In genomic region chr5:73917433-73917832, GRCh38 we compare ENCODE assay signal across 13 cellular contexts.
DNase-seq lines count a peak whose midpoint lies in the region; ATAC-seq and TF ChIP-seq lines count a peak whose summit lies in the region.
"Had no signal": no experiment of that assay in that cellular context is flagged by ENCODE, and none has a peak within 500 bp of the region (broad histone marks: within the 10 kb centered on the region; RNA-seq: fewer than 3 reads in every experiment).

No MANE protein-coding gene starts in this region.

- H4K20me1 ChIP-seq in osteoblast (ENCODE audit: insufficient read depth, low read length) (no peaks in the 10 kb centered on the region), smooth muscle cell (ENCODE audit: low read depth) (no peaks in the 10 kb centered on the region)

- H3K27ac Mint-ChIP-seq in stimulated activated naive B cell treated with anti-CD40 and anti-IgM and Interleukin-4, amounts not matched to agents 10 μg/mL and 1 μg/mL and 100 μg/mL, for 72 hours, result no peak overlapping the region
- H3K27ac Mint-ChIP-seq: B cell, endodermal cell had no signal

- H3K9ac ChIP-seq in smooth muscle cell (ENCODE audit: low read depth), result no peak overlapping the region

- peaks cover 0 to 5% of the 10 kb centered on the region in 2 donors for H3K27me3 Mint-ChIP-seq in stimulated activated naive B cell treated with anti-CD40 and anti-IgM and Interleukin-4, amounts not matched to agents 10 μg/mL and 1 μg/mL and 100 μg/mL, for 72 hours

- no peak overlapping the region for H3K4me3 Mint-ChIP-seq in stimulated activated naive B cell treated with anti-CD40 and anti-IgM and Interleukin-4, amounts not matched to agents 10 μg/mL and 1 μg/mL and 100 μg/mL, for 72 hours
- H3K4me3 Mint-ChIP-seq: B cell, endodermal cell had no signal

- H3K79me2 ChIP-seq in osteoblast (ENCODE audit: insufficient read depth, low read length) (no peaks in the 10 kb centered on the region), smooth muscle cell (ENCODE audit: low read depth) (no peaks in the 10 kb centered on the region)

- intact Hi-C loops in uterus (cut with DNase I; ENCODE audit: low total_unique reads), result no loop called here

- no peaks in the 10 kb centered on the region for H3K36me3 Mint-ChIP-seq in stimulated activated naive B cell treated with anti-CD40 and anti-IgM and Interleukin-4, amounts not matched to agents 10 μg/mL and 1 μg/mL and 100 μg/mL, for 72 hours

- H3K27me3 ChIP-seq in osteoblast (ENCODE audit: insufficient read depth, low read length) (no peaks in the 10 kb centered on the region), uterus (no peaks in the 10 kb centered on the region), smooth muscle cell (ENCODE audit: low read depth) (no peaks in the 10 kb centered on the region)

- H3K27ac ChIP-seq in osteoblast (ENCODE audit: low read depth, low read length) (no peak overlapping the region), uterus (no peak overlapping the region), smooth muscle cell (ENCODE audit: low read depth) (no peak overlapping the region)
- H3K27ac ChIP-seq: RWPE1, VCaP had no signal

- no peak for TF ChIP-seq POLR2A in uterus (IDR thresholded peaks at IDR 0.05)

- DNase-seq in GM03348 (ENCODE audit: low spot score) (peak; percentile 29), NCI-H446 (lab: John Stamatoyannopoulos, UW) (peak; percentile 91 to 97), fibroblast of gingiva (ENCODE audit: low read depth) (peak; percentile 38), osteoblast (ENCODE audit: insufficient read length, low spot score, missing footprints) (peak; percentile 69), uterus (no peak), smooth muscle cell (lab: John Stamatoyannopoulos, UW; ENCODE audit: unreplicated experiment) (no peak), D341Med (ENCODE audit: low spot score) (no peak)
- DNase-seq in stimulated activated naive B cell treated with anti-CD40 and anti-IgM and Interleukin-4, amounts not matched to agents 10 μg/mL and 1 μg/mL and 100 μg/mL, for 72 hours, result no peak
- DNase-seq: endodermal cell had no signal

- H3K4me1 ChIP-seq in osteoblast (ENCODE audit: insufficient read depth, low read length) (peaks cover 10% of the 10 kb centered on the region), uterus (no peaks in the 10 kb centered on the region), smooth muscle cell (ENCODE audit: low read depth) (peaks cover 5% of the 10 kb centered on the region)

- H3K9me3 Mint-ChIP-seq in stimulated activated naive B cell treated with anti-CD40 and anti-IgM and Interleukin-4, amounts not matched to agents 10 μg/mL and 1 μg/mL and 100 μg/mL, for 72 hours, result no peaks in the 10 kb centered on the region
- H3K9me3 Mint-ChIP-seq: endodermal cell had no signal

- WGBS in smooth muscle cell (ENCODE audit: low lambda C conversion rate), result 93% methylated on average over 3 of the region's 3 CpGs

- H3K4me2 ChIP-seq in osteoblast (ENCODE audit: insufficient read depth, low read length) (no peak overlapping the region), smooth muscle cell (no peak overlapping the region)

- peaks cover 11% of the 10 kb centered on the region for H3F3A ChIP-seq in smooth muscle cell (ENCODE audit: low read depth)

- no peaks in the 10 kb centered on the region for H3K9me3 ChIP-seq in osteoblast (ENCODE audit: low read depth, low read length)
- H3K9me3 ChIP-seq in uterus, result no peaks in the 10 kb centered on the region
- H3K9me3 ChIP-seq in smooth muscle cell (replicated peaks; ENCODE audit: low read depth), result no peaks in the 10 kb centered on the region

- H3K4me1 Mint-ChIP-seq in stimulated activated naive B cell treated with anti-CD40 and anti-IgM and Interleukin-4, amounts not matched to agents 10 μg/mL and 1 μg/mL and 100 μg/mL, for 72 hours, result no peaks in the 10 kb centered on the region
- H3K4me1 Mint-ChIP-seq: B cell had no signal

- H2AFZ ChIP-seq in osteoblast (ENCODE audit: low read length) (no peak overlapping the region), smooth muscle cell (ENCODE audit: low read depth) (no peak overlapping the region)

- H3K36me3 ChIP-seq in osteoblast (ENCODE audit: insufficient read depth, low read length) (no peaks in the 10 kb centered on the region), uterus (no peaks in the 10 kb centered on the region), smooth muscle cell (ENCODE audit: low read depth) (no peaks in the 10 kb centered on the region)

- no peak for ATAC-seq in stimulated activated naive B cell treated with anti-CD40 and anti-IgM and Interleukin-4, amounts not matched to agents 10 μg/mL and 1 μg/mL and 100 μg/mL, for 72 hours (replicated peaks)
- ATAC-seq: K562 had no signal

- no peak for TF ChIP-seq CTCF in osteoblast (IDR thresholded peaks at IDR 0.05; ENCODE audit: extremely low read depth, low read depth, low read length)
- TF ChIP-seq CTCF in uterus (IDR thresholded peaks at IDR 0.05), result no peak
- no peak for TF ChIP-seq CTCF in smooth muscle cell (IDR thresholded peaks at IDR 0.05; ENCODE audit: borderline replicate concordance, insufficient read depth, poor library complexity, severe bottlenecking)

- H3K4me3 ChIP-seq in osteoblast (ENCODE audit: insufficient read depth, low read length), result no peak overlapping the region
- H3K4me3 ChIP-seq in uterus, result no peak overlapping the region
- no peak overlapping the region for H3K4me3 ChIP-seq in smooth muscle cell
- H3K4me3 ChIP-seq: K562 had no signal

Comparison
In these comparisons a context has a peak if more than half of its experiments do, and no peak if none do; other contexts are left out.
1. DNase-seq: peak in GM03348 (single experiment), NCI-H446 (2 of 2), fibroblast of gingiva (single experiment) and osteoblast (single experiment); none in uterus (0 of 2), smooth muscle cell (single experiment), stimulated activated naive B cell treated with anti-CD40 and anti-IgM and Interleukin-4, amounts not matched to agents 10 μg/mL and 1 μg/mL and 100 μg/mL, for 72 hours (single experiment) and D341Med (single experiment).